17 cellular contexts compared by ENCODE assay signal in the genomic region with DNA sequence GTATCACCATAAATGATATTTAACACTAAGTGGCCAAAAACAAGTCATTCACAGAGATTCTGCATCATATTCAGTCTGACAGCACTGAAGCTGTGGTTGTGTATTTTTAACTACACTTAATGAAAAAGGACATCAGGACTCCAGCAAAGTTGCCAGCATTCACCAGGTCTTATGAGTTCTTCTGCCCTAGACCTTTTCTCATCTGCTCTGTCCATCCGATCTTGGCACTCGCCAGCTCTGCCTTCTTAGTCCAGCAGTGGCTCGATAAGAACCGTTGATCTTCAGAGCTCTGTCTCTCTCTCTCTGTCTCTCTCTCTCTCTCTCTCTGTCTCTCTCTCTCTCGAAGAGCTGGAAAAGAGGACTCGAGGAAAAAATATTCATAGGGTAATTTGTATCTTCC.
DNase-seq lines count a peak whose midpoint lies in the region; ATAC-seq and TF ChIP-seq lines count a peak whose summit lies in the region.
"Had no signal": no experiment of that assay in that cellular context is flagged by ENCODE, and none has a peak within 500 bp of the region (broad histone marks: within the 10 kb centered on the region; RNA-seq: fewer than 3 reads in every experiment).

No MANE protein-coding gene starts in this region.

- peak; percentile 68 for ATAC-seq in Right ventricle myocardium inferior
- no peak for ATAC-seq in T-helper 17 cell
- no peak for ATAC-seq in SK-N-SH treated with all-trans-retinoic acid at 6 μM for 48 hours
- ATAC-seq: GM12878, HepG2 had no signal

- peaks cover 5% of the 10 kb centered on the region for H3K4me1 Mint-ChIP-seq in T-helper 17 cell
- H3K4me1 Mint-ChIP-seq: B cell had no signal

- intact Hi-C loops in Right ventricle myocardium inferior (cut with DNase I) (loop anchor here (10.0 kb wide), 1 partner anchor 147 kb away; no protein-coding TSS in a partner anchor), cardiac septum (cut with DNase I) (no loop called here), left ventricle myocardium inferior (cut with micrococcal nuclease) (no loop called here)

- no peak overlapping the region for H3K4me3 Mint-ChIP-seq in T-helper 17 cell
- H3K4me3 Mint-ChIP-seq: B cell; CD4-positive, alpha-beta T cell had no signal

- H3K4me1 ChIP-seq in left ventricle myocardium inferior, result peaks cover 45% of the 10 kb centered on the region

- H3K27ac ChIP-seq in left ventricle myocardium inferior (replicated peaks), result peak overlapping the region; percentile 43
- H3K27ac ChIP-seq: GM23248 had no signal

- no peaks in the 10 kb centered on the region for H3K27me3 ChIP-seq in left ventricle myocardium inferior (ENCODE audit: low read depth)

- H3K36me3 ChIP-seq in left ventricle myocardium inferior, result no peaks in the 10 kb centered on the region

- TF ChIP-seq CTCF in left ventricle myocardium inferior (IDR thresholded peaks at IDR 0.05; ENCODE audit: borderline replicate concordance), result no peak

- DNase-seq in Right ventricle myocardium inferior (ENCODE audit: missing footprints) (no peak), cardiac septum (ENCODE audit: low spot score) (no peak), T-helper 17 cell (no peak), left ventricle myocardium inferior (no peak), amygdala (lab: John Stamatoyannopoulos, UW) (no peak), superior temporal gyrus (ENCODE audit: extremely low spot score) (no peak)
- DNase-seq: ACHN; C1 segment of cervical spinal cord; Calu3; CD4-positive, alpha-beta T cell; DMS 273 treated with DMSO at 0.1 percent for 48 hours; DMS79; GM23248 had no signal

- peak overlapping the region; percentile 41 for H3K27ac Mint-ChIP-seq in T-helper 17 cell
- H3K27ac Mint-ChIP-seq: B cell; CD4-positive, alpha-beta T cell had no signal

- H3K36me3 Mint-ChIP-seq in T-helper 17 cell (ENCODE audit: low read depth), result no peaks in the 10 kb centered on the region

- no peaks in the 10 kb centered on the region for H3K9me3 ChIP-seq in T-helper 17 cell (ENCODE audit: control insufficient read depth, low read length, poor library complexity, severe bottlenecking)
- no peaks in the 10 kb centered on the region for H3K9me3 ChIP-seq in left ventricle myocardium inferior (replicated peaks)

- no peak overlapping the region for H3K4me3 ChIP-seq in left ventricle myocardium inferior
- H3K4me3 ChIP-seq: GM12878, GM23248 had no signal

- no peaks in the 10 kb centered on the region for H3K27me3 Mint-ChIP-seq in T-helper 17 cell
- H3K27me3 Mint-ChIP-seq: B cell; CD4-positive, alpha-beta T cell had no signal

TF ChIP-seq in SK-N-SH treated with all-trans-retinoic acid at 6 μM for 48 hours, 23 proteins besides CTCF, POLR2A, EP300 and RAD21:
- TF ChIP-seq ZNF70 (CRISPR knock-in tag; IDR thresholded peaks at IDR 0.05) (no peak), BACH2 (CRISPR knock-in tag; IDR thresholded peaks at IDR 0.05; ENCODE audit: borderline replicate concordance) (no peak), ZFP3 (CRISPR knock-in tag; IDR thresholded peaks at IDR 0.05) (no peak)
TF ChIP-seq in SK-N-SH treated with all-trans-retinoic acid at 6 μM for 48 hours: peak in this region for 0.
